ENCODE assay signal across 11 cellular contexts in the genomic region with DNA sequence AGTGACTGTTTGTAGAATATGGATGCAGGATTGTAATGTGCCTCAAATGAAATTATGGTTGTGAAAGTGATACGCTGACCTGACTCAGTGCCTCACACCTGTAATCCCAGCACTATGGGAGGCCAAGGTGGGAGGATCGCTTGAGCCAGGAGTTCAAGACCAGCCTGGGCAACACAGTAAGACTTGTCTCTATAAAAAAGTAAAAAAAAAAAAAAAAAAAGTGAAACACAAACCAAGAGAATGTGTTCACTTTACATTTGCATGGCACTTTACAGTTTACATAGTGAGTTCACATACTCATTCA. TPM values are rescaled to one million over a fixed set of nuclear protein-coding genes. Genes with fewer than 3 reads are reported as not detected.
DNase-seq lines count a peak whose midpoint lies in the region; ATAC-seq and TF ChIP-seq lines count a peak whose summit lies in the region.
"Had no signal": no experiment of that assay in that cellular context is flagged by ENCODE, and none has a peak within 500 bp of the region (broad histone marks: within the 10 kb centered on the region; RNA-seq: fewer than 3 reads in every experiment).

No MANE protein-coding gene starts in this region.

- H3K36me3 Mint-ChIP-seq in CD4-positive, alpha-beta T cell (ENCODE audit: low read depth) = peaks cover 27% of the 10 kb centered on the region
- peaks cover 26% of the 10 kb centered on the region for H3K36me3 Mint-ChIP-seq in endothelial cell (ENCODE audit: low read depth, unreplicated experiment)
- H3K36me3 Mint-ChIP-seq in glutamatergic neuron (ENCODE audit: unreplicated experiment) = peaks cover 5% of the 10 kb centered on the region

- no peak for ATAC-seq in CD4-positive, alpha-beta T cell (ENCODE audit: poor library complexity)
- ATAC-seq in HG02623 (IDR thresholded peaks at IDR 0.05; ENCODE audit: unreplicated experiment) = no peak
- no peak for ATAC-seq in GM18520 (IDR thresholded peaks at IDR 0.05; ENCODE audit: unreplicated experiment)

- H3K9me3 Mint-ChIP-seq in CD4-positive, alpha-beta T cell = no peaks in the 10 kb centered on the region
- no peaks in the 10 kb centered on the region for H3K9me3 Mint-ChIP-seq in endothelial cell (ENCODE audit: unreplicated experiment)
- H3K9me3 Mint-ChIP-seq in glutamatergic neuron (ENCODE audit: unreplicated experiment) = peaks cover 2% of the 10 kb centered on the region
- H3K9me3 Mint-ChIP-seq: naive B cell had no signal

- H3K27ac Mint-ChIP-seq in CD4-positive, alpha-beta T cell = peak overlapping the region; percentile 86
- H3K27ac Mint-ChIP-seq in endothelial cell (ENCODE audit: unreplicated experiment) = no peak overlapping the region
- H3K27ac Mint-ChIP-seq in glutamatergic neuron (ENCODE audit: unreplicated experiment) = no peak overlapping the region

- H3K4me3 Mint-ChIP-seq in CD4-positive, alpha-beta T cell = peak overlapping the region; percentile 88
- H3K4me3 Mint-ChIP-seq in endothelial cell (ENCODE audit: unreplicated experiment) (peak overlapping the region; percentile 96), glutamatergic neuron (ENCODE audit: unreplicated experiment) (no peak overlapping the region)

- no peak overlapping the region for H2AFZ ChIP-seq in neuron (ENCODE audit: low read depth, low read length)

- peak overlapping the region; percentile 90 for H3K4me3 ChIP-seq in neuron (ENCODE audit: low read length)

- peaks cover 24% of the 10 kb centered on the region for H3K36me3 ChIP-seq in neuron (ENCODE audit: insufficient read depth, low read length)

- intact Hi-C loops in CD4-positive, alpha-beta T cell (cut with DNase I, micrococcal nuclease) = loop anchor here (5.0 kb wide), 2 partner anchors 33 to 133 kb away; partner anchors contain the start of gene TP53BP2 (in 1 of the 2)

- H3K27me3 Mint-ChIP-seq in CD4-positive, alpha-beta T cell = no peaks in the 10 kb centered on the region
- H3K27me3 Mint-ChIP-seq in endothelial cell (ENCODE audit: unreplicated experiment) (peaks cover 11% of the 10 kb centered on the region), glutamatergic neuron (ENCODE audit: unreplicated experiment) (peaks cover 6% of the 10 kb centered on the region)
- H3K27me3 Mint-ChIP-seq: naive B cell had no signal

- no peaks in the 10 kb centered on the region for H3K9me3 ChIP-seq in CD4-positive, alpha-beta T cell (ENCODE audit: control insufficient read depth, low read length)
- no peaks in the 10 kb centered on the region for H3K9me3 ChIP-seq in neuron (ENCODE audit: low read length)

- POLR2A ChIA-PET in CD4-positive, alpha-beta T cell (lab: Charles Lee) = interaction anchor here (1.3 kb wide), 1 partner anchor 8 kb away, joined by 5 read pairs; no protein-coding TSS in a partner anchor
- POLR2A ChIA-PET in RWPE1 (lab: Yijun Ruan, JAX; ENCODE audit: low non-redundant PET) = no interaction called here

- peaks cover 8% of the 10 kb centered on the region for H3K4me1 ChIP-seq in neuron (ENCODE audit: insufficient read depth, low read length)

- H3K27ac ChIP-seq in CD4-positive, alpha-beta T cell (ENCODE audit: low read depth, low read length) = peak overlapping the region; percentile 68
- peak overlapping the region; percentile 94 for H3K27ac ChIP-seq in RWPE1

- H3K4me1 Mint-ChIP-seq in CD4-positive, alpha-beta T cell (ENCODE audit: low read depth) = peaks cover 82% of the 10 kb centered on the region
- H3K4me1 Mint-ChIP-seq in endothelial cell (ENCODE audit: unreplicated experiment) (peaks cover 61% of the 10 kb centered on the region), glutamatergic neuron (ENCODE audit: low read depth, unreplicated experiment) (no peaks in the 10 kb centered on the region)

- CTCF ChIA-PET in CD4-positive, alpha-beta T cell (lab: Charles Lee) = interaction anchor here (4.5 kb wide), 1 partner anchor 34 kb away, joined by 46 read pairs; no protein-coding TSS in a partner anchor
- CTCF ChIA-PET in RWPE1 (lab: Yijun Ruan, JAX) = no interaction called here

- TF ChIP-seq CTCF in CD4-positive, alpha-beta T cell (IDR thresholded peaks at IDR 0.05) = no peak
- TF ChIP-seq CTCF in RWPE1 (conservative IDR thresholded peaks at IDR 0.05; ENCODE audit: low read depth) (no peak), endothelial cell (IDR thresholded peaks at IDR 0.05; ENCODE audit: unreplicated experiment) (no peak), glutamatergic neuron (IDR thresholded peaks at IDR 0.05; ENCODE audit: partially characterized antibody, unreplicated experiment) (no peak)

- no peaks in the 10 kb centered on the region for H3K27me3 ChIP-seq in CD4-positive, alpha-beta T cell (ENCODE audit: control insufficient read depth, insufficient read depth, low read length)
- H3K27me3 ChIP-seq in neuron (ENCODE audit: insufficient read depth, low read length) = no peaks in the 10 kb centered on the region

- DNase-seq in CD4-positive, alpha-beta T cell = no peak
- no peak for DNase-seq in RWPE1 (ENCODE audit: low spot score)
- DNase-seq in endothelial cell (ENCODE audit: low spot score) = no peak
- no peak for DNase-seq in glutamatergic neuron
- DNase-seq in NCI-H2107 (lab: John Stamatoyannopoulos, UW) = no peak
- DNase-seq: erythroblast, naive B cell, NCI-H1417 had no signal

RNA-seq across cellular contexts. Expression of gene CAPN2, which starts 2.0 kb away (rescaled TPM):
- total RNA-seq in CD4-positive, alpha-beta T cell = 100 to 1,000 TPM; 110 to 114 TPM
- total RNA-seq in endothelial cell (ENCODE audit: unreplicated experiment) = 184 TPM
- total RNA-seq in glutamatergic neuron (ENCODE audit: unreplicated experiment) = 25.6 TPM

RNA-seq across cellular contexts. Expression of gene CAPN8, which starts 48.9 kb away (rescaled TPM):
- under 1 TPM; 0.27 to 0.34 TPM for total RNA-seq in CD4-positive, alpha-beta T cell
- total RNA-seq in endothelial cell (ENCODE audit: unreplicated experiment) = 0.13 TPM
- total RNA-seq in glutamatergic neuron (ENCODE audit: unreplicated experiment) = not detected
